Comparison of ENCODE assay signal across 9 cellular contexts in genomic region chr10:128178319-128178937, GRCh38. TPM values are rescaled to one million over a fixed set of nuclear protein-coding genes. Genes with fewer than 3 reads are reported as not detected.
A peak's percentile ranks its signal among the peaks of the same experiment; 100 is the strongest.
DNase-seq lines count a peak whose midpoint lies in the region; ATAC-seq, FAIRE-seq and TF ChIP-seq lines count a peak whose summit lies in the region.
"Had no signal": no experiment of that assay in that cellular context is flagged by ENCODE, and none has a peak within 500 bp of the region (broad histone marks: within the 10 kb centered on the region; RNA-seq: fewer than 3 reads in every experiment).

No MANE protein-coding gene starts in this region.

- H3K9me3 ChIP-seq in A549, result peaks cover 9% of the 10 kb centered on the region; the same call in 2 of the 3 replicates

- 32% methylated on average over 6 of the region's 6 CpGs for WGBS in A549 (ENCODE audit: missing lambda C conversion rate)

- no peak for TF ChIP-seq POLR2A in A549 (IDR thresholded peaks at IDR 0.05; ENCODE audit: low read length)
- no peak for TF ChIP-seq POLR2A in GM18505 (IDR thresholded peaks at IDR 0.05; ENCODE audit: borderline replicate concordance, extremely low read depth, insufficient read depth, insufficient read length)

- peaks cover 23% of the 10 kb centered on the region for H3K4me1 ChIP-seq in A549

- H3K27ac ChIP-seq in A549, result no peak overlapping the region
- H3K27ac ChIP-seq: epithelial cell of prostate had no signal

- H3K9me3 Mint-ChIP-seq in activated CD4-positive, alpha-beta T cell treated with anti-CD3 and anti-CD28 coated beads, Interleukin-2, amount 10 ng/mL, durations not matched to agents 7 days and 5 days, result peaks cover 20% of the 10 kb centered on the region

- H3K4me3 ChIP-seq in A549, result no peak overlapping the region
- no peak overlapping the region for H3K4me3 ChIP-seq in fibroblast of mammary gland (ENCODE audit: control insufficient read depth, low read depth, low read length)

- no peak overlapping the region for H3K4me3 Mint-ChIP-seq in activated CD4-positive, alpha-beta T cell treated with anti-CD3 and anti-CD28 coated beads, Interleukin-2, amount 10 ng/mL, durations not matched to agents 7 days and 5 days

- TF ChIP-seq CTCF in A549 (IDR thresholded peaks at IDR 0.05) (peak; percentile 60), fibroblast of mammary gland (conservative IDR thresholded peaks at IDR 0.05; ENCODE audit: control insufficient read depth, insufficient read depth, low read depth, low read length) (peak; percentile 40)

- CTCF ChIA-PET in A549 (lab: Yijun Ruan, JAX), result interaction anchor here (0.7 to 3.3 kb wide), 10 partner anchors 8 to 57 kb away, joined by 3 to 18 read pairs (median 4); no protein-coding TSS in a partner anchor
- CTCF ChIA-PET in activated CD4-positive, alpha-beta T cell treated with anti-CD3 and anti-CD28 coated beads, Interleukin-2, amount 10 ng/mL, durations not matched to agents 7 days and 5 days (lab: Charles Lee), result interaction anchor here (0.8 to 3.3 kb wide), 13 partner anchors 8 to 143 kb away, joined by 3 to 22 read pairs (median 4); partner anchors contain the start of gene MKI67

- peak; percentile 81 for FAIRE-seq in A549 (lab: Jason Lieb, UNC)

- H3K36me3 Mint-ChIP-seq in activated CD4-positive, alpha-beta T cell treated with anti-CD3 and anti-CD28 coated beads, Interleukin-2, amount 10 ng/mL, durations not matched to agents 7 days and 5 days (ENCODE audit: low read depth), result peaks cover 20% of the 10 kb centered on the region

- peaks cover 14% of the 10 kb centered on the region for H3K27me3 Mint-ChIP-seq in activated CD4-positive, alpha-beta T cell treated with anti-CD3 and anti-CD28 coated beads, Interleukin-2, amount 10 ng/mL, durations not matched to agents 7 days and 5 days

- DNase-seq in A549 (ENCODE audit: low read depth in 1 of 2, low spot score in 1 of 2) (peak; percentile 61 to 68), LHCN-M2 (ENCODE audit: low read depth) (peak; percentile 23), fibroblast of mammary gland (ENCODE audit: low read depth) (peak; percentile 14), NCI-H2029 (lab: John Stamatoyannopoulos, UW) (no peak)
- DNase-seq in activated CD4-positive, alpha-beta T cell treated with anti-CD3 and anti-CD28 coated beads, Interleukin-2, amount 10 ng/mL, durations not matched to agents 7 days and 5 days, result peak; percentile 69
- peak; percentile 17 to 24 for DNase-seq in stimulated activated CD4-positive, alpha-beta T cell treated with anti-CD3 and anti-CD28 coated beads, Interleukin-4, amount 100 ng/mL, for 48 hours (ENCODE audit: low read depth in 2 of 2)

- H3K27ac Mint-ChIP-seq in activated CD4-positive, alpha-beta T cell treated with anti-CD3 and anti-CD28 coated beads, Interleukin-2, amount 10 ng/mL, durations not matched to agents 7 days and 5 days, result no peak overlapping the region

- peak; percentile 32 to 39; a peak in 3 of 5 replicates for TF ChIP-seq RAD21 in A549 (conservative IDR thresholded peaks at IDR 0.05 in 1 of 2, IDR thresholded peaks at IDR 0.05 in 1 of 2)

- ATAC-seq in A549 (peak; percentile 95 to 98), GM18505 (IDR thresholded peaks at IDR 0.05; ENCODE audit: unreplicated experiment) (peak; percentile 73), GM21825 (IDR thresholded peaks at IDR 0.05; ENCODE audit: unreplicated experiment) (no peak)

- no peak for TF ChIP-seq EP300 in A549 (IDR thresholded peaks at IDR 0.05)

- peaks cover 40% of the 10 kb centered on the region for H3K4me1 Mint-ChIP-seq in activated CD4-positive, alpha-beta T cell treated with anti-CD3 and anti-CD28 coated beads, Interleukin-2, amount 10 ng/mL, durations not matched to agents 7 days and 5 days

- no peak overlapping the region for H3K4me2 ChIP-seq in A549

- POLR2A ChIA-PET in A549 (lab: Yijun Ruan, JAX), result no interaction called here
- POLR2A ChIA-PET in activated CD4-positive, alpha-beta T cell treated with anti-CD3 and anti-CD28 coated beads, Interleukin-2, amount 10 ng/mL, durations not matched to agents 7 days and 5 days (lab: Charles Lee), result no interaction called here

TF ChIP-seq in A549, 52 proteins besides CTCF, POLR2A, EP300 and RAD21:
- TF ChIP-seq SMC3 (IDR thresholded peaks at IDR 0.05), result peak; percentile 35; the same call in 1 of the 3 replicates
- no peak for TF ChIP-seq HOXA7 (CRISPR knock-in tag; IDR thresholded peaks at IDR 0.05)
TF ChIP-seq in A549: peak in this region for 1.

RNA-seq across cellular contexts. Expression of gene MKI67, which starts 52.2 kb away (rescaled TPM):
- polyA plus RNA-seq in A549 (2011; rRNA removed) (48.7 and 51.7 TPM in 2 replicates), A549 (2017; fragmentation: RNase III; extraction: RNeasy Plus Mini Kit Qiagen cat#74134 plus additional on column Dnase treatment) (31.1 to 42.2 TPM (median 33.8 TPM) in 3 replicates)
- 14.5 and 16.0 TPM in 2 replicates for polyA plus RNA-seq in A549 (2012; cell fraction: cytosol; rRNA removed)
- 25.5 and 38.1 TPM in 2 replicates for polyA plus RNA-seq in A549 (2012; cell fraction: nucleus; rRNA removed)
- polyA minus RNA-seq in A549 (2011; rRNA and poly(A)+ RNA removed), result 53.7 and 59.5 TPM in 2 replicates
- 54.4 and 87.8 TPM in 2 replicates for total RNA-seq in LHCN-M2 (2014; rRNA removed)
- 20.3 TPM for polyA plus RNA-seq in LHCN-M2 (2012)
- total RNA-seq in activated CD4-positive, alpha-beta T cell treated with anti-CD3 and anti-CD28 coated beads, Interleukin-2, amount 10 ng/mL, durations not matched to agents 7 days and 5 days, result 100 to 1,000 TPM; 328 to 345 TPM
